In genomic region chr4:139085141-139085540, GRCh38 we compare ENCODE assay signal across 8 cellular contexts.
A peak's percentile ranks its signal among the peaks of the same experiment; 100 is the strongest.
DNase-seq lines count a peak whose midpoint lies in the region; ATAC-seq, FAIRE-seq and TF ChIP-seq lines count a peak whose summit lies in the region.

No MANE protein-coding gene starts in this region.

- peaks cover 26% of the 10 kb centered on the region for H4K20me1 ChIP-seq in OCI-LY3 (ENCODE audit: insufficient read depth, low read length)
- H4K20me1 ChIP-seq in osteoblast (ENCODE audit: insufficient read depth, low read length): peaks cover 19% of the 10 kb centered on the region

- H2AFZ ChIP-seq in OCI-LY3 (ENCODE audit: low read depth, low read length): peak overlapping the region; percentile 95
- peak overlapping the region; percentile 83 for H2AFZ ChIP-seq in osteoblast (ENCODE audit: low read length)

- no peaks in the 10 kb centered on the region for H3K9me3 ChIP-seq in OCI-LY3 (ENCODE audit: insufficient read depth, low read length)
- no peaks in the 10 kb centered on the region for H3K9me3 ChIP-seq in osteoblast (ENCODE audit: low read depth, low read length)

- no peaks in the 10 kb centered on the region for H3K9me3 Mint-ChIP-seq in effector memory CD8-positive, alpha-beta T cell

- H3K79me2 ChIP-seq in OCI-LY3 (ENCODE audit: low read length): peaks cover 39% of the 10 kb centered on the region
- H3K79me2 ChIP-seq in osteoblast (ENCODE audit: insufficient read depth, low read length): peaks cover 27% of the 10 kb centered on the region

- H3K4me1 ChIP-seq in OCI-LY3 (ENCODE audit: low read length) (peaks cover 17% of the 10 kb centered on the region), osteoblast (ENCODE audit: insufficient read depth, low read length) (peaks cover 15% of the 10 kb centered on the region)

- H3K36me3 ChIP-seq in OCI-LY3 (replicated peaks; ENCODE audit: low read depth, low read length): peaks cover 6% of the 10 kb centered on the region
- no peaks in the 10 kb centered on the region for H3K36me3 ChIP-seq in osteoblast (ENCODE audit: insufficient read depth, low read length)

- peak overlapping the region; percentile 95 for H3K9ac ChIP-seq in OCI-LY3 (ENCODE audit: low read length)

- H3K27ac ChIP-seq in OCI-LY3 (ENCODE audit: low read length) (peak overlapping the region; percentile 89), osteoblast (ENCODE audit: low read depth, low read length) (no peak overlapping the region)

- H3K4me2 ChIP-seq in OCI-LY3 (ENCODE audit: low read length): peak overlapping the region; percentile 84
- H3K4me2 ChIP-seq in osteoblast (ENCODE audit: insufficient read depth, low read length): peak overlapping the region; percentile 93

- DNase-seq in NCI-H1105 treated with DMSO at 0.1 percent for 48 hours (lab: John Stamatoyannopoulos, UW): peak; percentile 6
- no peak for DNase-seq in NCI-H1105 (lab: John Stamatoyannopoulos, UW)
- no peak for DNase-seq in effector memory CD8-positive, alpha-beta T cell
- peak; percentile 80 for DNase-seq in osteoblast (ENCODE audit: insufficient read length, low spot score, missing footprints)
- DNase-seq in NCI-H2029 treated with DMSO at 0.1 percent for 48 hours (lab: John Stamatoyannopoulos, UW): no peak
- no peak for DNase-seq in frontal cortex (ENCODE audit: low spot score in 2 of 2)

- H3K4me3 Mint-ChIP-seq in effector memory CD8-positive, alpha-beta T cell: peak overlapping the region; percentile 100

- H3K36me3 Mint-ChIP-seq in effector memory CD8-positive, alpha-beta T cell (ENCODE audit: insufficient read depth): peaks cover 27% of the 10 kb centered on the region

- H3K4me3 ChIP-seq in OCI-LY3 (ENCODE audit: low read length): peak overlapping the region; percentile 87
- H3K4me3 ChIP-seq in osteoblast (ENCODE audit: insufficient read depth, low read length): peak overlapping the region; percentile 82

- ATAC-seq in effector memory CD8-positive, alpha-beta T cell (replicated peaks): no peak
- no peak for ATAC-seq in GM21786 (IDR thresholded peaks at IDR 0.05; ENCODE audit: unreplicated experiment)

- FAIRE-seq in frontal cortex (lab: Jason Lieb, UNC): no peak

- TF ChIP-seq CTCF in OCI-LY3 (IDR thresholded peaks at IDR 0.05; ENCODE audit: low read depth, low read length): peak; percentile 47
- peak; percentile 36 for TF ChIP-seq CTCF in osteoblast (IDR thresholded peaks at IDR 0.05; ENCODE audit: extremely low read depth, low read depth, low read length)

- H3K27me3 Mint-ChIP-seq in effector memory CD8-positive, alpha-beta T cell: no peaks in the 10 kb centered on the region

- H3K27me3 ChIP-seq in OCI-LY3 (ENCODE audit: low read depth, low read length) (no peaks in the 10 kb centered on the region), osteoblast (ENCODE audit: insufficient read depth, low read length) (no peaks in the 10 kb centered on the region)

- H3K27ac Mint-ChIP-seq in effector memory CD8-positive, alpha-beta T cell: peak overlapping the region; percentile 100

- peaks cover 18 to 25% of the 10 kb centered on the region in 2 donors for H3K4me1 Mint-ChIP-seq in effector memory CD8-positive, alpha-beta T cell (ENCODE audit: low read depth in 2 of 2)

Comparison
In these comparisons a context has a peak if more than half of its experiments do, and no peak if none do; other contexts are left out.
1. DNase-seq: peak in NCI-H1105 treated with DMSO at 0.1 percent for 48 hours (single experiment) and osteoblast (single experiment); none in NCI-H1105 (single experiment), effector memory CD8-positive, alpha-beta T cell (0 of 3), NCI-H2029 treated with DMSO at 0.1 percent for 48 hours (single experiment) and frontal cortex (0 of 2).